In the genomic region with DNA sequence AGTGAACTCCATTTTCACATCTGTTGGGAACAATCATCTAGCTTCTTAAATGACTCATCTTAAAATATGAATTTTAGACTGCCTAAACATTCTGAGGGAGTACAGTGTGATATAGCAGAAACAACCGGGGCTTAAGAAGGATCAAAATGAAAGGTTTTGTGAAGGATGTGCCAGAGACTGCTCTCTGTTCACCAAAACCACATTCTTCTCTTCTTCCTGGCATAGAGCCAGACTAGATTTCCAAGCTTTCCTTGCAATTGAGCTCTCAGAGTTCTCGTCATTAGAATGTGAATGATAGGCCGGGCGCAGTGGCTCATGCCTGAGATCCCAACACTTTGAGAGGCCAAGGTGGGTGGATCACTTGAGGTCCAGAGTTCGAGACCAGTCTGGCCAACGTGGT, we compare ENCODE assay signal across 15 cellular contexts.
DNase-seq lines count a peak whose midpoint lies in the region; ATAC-seq and TF ChIP-seq lines count a peak whose summit lies in the region.
"Had no signal": no experiment of that assay in that cellular context is flagged by ENCODE, and none has a peak within 500 bp of the region (broad histone marks: within the 10 kb centered on the region; RNA-seq: fewer than 3 reads in every experiment).

No MANE protein-coding gene starts in this region.

- H3K4me3 Mint-ChIP-seq in GM23338: no peak overlapping the region
- H3K4me3 Mint-ChIP-seq: CD8-positive, alpha-beta T cell had no signal

- H3K4me3 ChIP-seq in GM23338 (no peak overlapping the region), adipocyte (ENCODE audit: low read length) (no peak overlapping the region), fibroblast of the aortic adventitia (ENCODE audit: low read depth, low read length) (no peak overlapping the region), left lung (no peak overlapping the region)

- DNase-seq in GM23338 (ENCODE audit: low spot score) (peak; percentile 5), adipocyte (ENCODE audit: low read depth) (peak; percentile 33), fibroblast of the aortic adventitia (ENCODE audit: low read depth) (peak; percentile 2), posterior vena cava (ENCODE audit: low spot score) (peak; percentile 16), left lung (no peak), KG1 (lab: John Stamatoyannopoulos, UW) (no peak)
- DNase-seq: CD8-positive, alpha-beta T cell; DMS79 treated with DMSO at 0.1 percent for 48 hours; GOT3; KBM-7; NCI-H1092; NCI-H1694; NCI-H2171; SIG-M5 had no signal

- no peaks in the 10 kb centered on the region for H3K36me3 Mint-ChIP-seq in GM23338 (ENCODE audit: low read depth)
- H3K36me3 Mint-ChIP-seq: CD8-positive, alpha-beta T cell had no signal

- H3K36me3 ChIP-seq in GM23338 (ENCODE audit: insufficient read depth) (no peaks in the 10 kb centered on the region), adipocyte (ENCODE audit: control insufficient read depth, insufficient read depth, low read length, severe bottlenecking) (no peaks in the 10 kb centered on the region), left lung (no peaks in the 10 kb centered on the region)

- no peaks in the 10 kb centered on the region for H3K27me3 ChIP-seq in GM23338 (ENCODE audit: insufficient read depth)
- H3K27me3 ChIP-seq in adipocyte (replicated peaks; ENCODE audit: control insufficient read depth, insufficient read depth, low read length): no peaks in the 10 kb centered on the region
- no peaks in the 10 kb centered on the region for H3K27me3 ChIP-seq in left lung

- no peak overlapping the region for H2AFZ ChIP-seq in GM23338

- H3K9me3 Mint-ChIP-seq in GM23338: no peaks in the 10 kb centered on the region

- no peaks in the 10 kb centered on the region for H3K9me2 ChIP-seq in GM23338 (ENCODE audit: insufficient read depth)

- intact Hi-C loops in posterior vena cava (cut with DNase I) (no loop called here), left lung (cut with DNase I) (no loop called here)

- H3K27me3 Mint-ChIP-seq in GM23338 (ENCODE audit: insufficient read depth, low read depth, poor library complexity): no peaks in the 10 kb centered on the region

- H3K4me2 ChIP-seq in GM23338: no peak overlapping the region

- H3K4me1 ChIP-seq in GM23338 (ENCODE audit: insufficient read depth) (peaks cover 10% of the 10 kb centered on the region), adipocyte (ENCODE audit: control insufficient read depth, insufficient read depth, low read length) (no peaks in the 10 kb centered on the region), left lung (no peaks in the 10 kb centered on the region)

- no peaks in the 10 kb centered on the region for H3F3A ChIP-seq in GM23338 (replicated peaks; ENCODE audit: low read depth)

- H4K20me1 ChIP-seq in GM23338 (replicated peaks; ENCODE audit: insufficient read depth): no peaks in the 10 kb centered on the region

- H3K79me2 ChIP-seq in GM23338 (replicated peaks; ENCODE audit: insufficient read depth): no peaks in the 10 kb centered on the region

- no peak for TF ChIP-seq CTCF in GM23338 (conservative IDR thresholded peaks at IDR 0.05; ENCODE audit: low read depth in 2 of 2)
- no peak for TF ChIP-seq CTCF in fibroblast of the aortic adventitia (IDR thresholded peaks at IDR 0.05; ENCODE audit: insufficient read depth, low read length)
- TF ChIP-seq CTCF in left lung (IDR thresholded peaks at IDR 0.05): no peak

- H3K27ac ChIP-seq in GM23338 (ENCODE audit: low read depth): no peak overlapping the region
- no peak overlapping the region for H3K27ac ChIP-seq in left lung

- H3K9ac ChIP-seq in adipocyte (ENCODE audit: low read length): no peak overlapping the region

- H3K9me3 ChIP-seq in adipocyte (ENCODE audit: control insufficient read depth, low read length): no peaks in the 10 kb centered on the region
- H3K9me3 ChIP-seq in left lung: no peaks in the 10 kb centered on the region

- ATAC-seq in GM23338 (no peak), HG03432 (IDR thresholded peaks at IDR 0.05; ENCODE audit: unreplicated experiment) (no peak), left lung (no peak)
- ATAC-seq: CD8-positive, alpha-beta T cell had no signal

- H3K27ac Mint-ChIP-seq in GM23338: no peak overlapping the region
- H3K27ac Mint-ChIP-seq: CD8-positive, alpha-beta T cell had no signal

- peaks cover 15% of the 10 kb centered on the region for H3K4me1 Mint-ChIP-seq in GM23338

TF ChIP-seq in GM23338, 12 proteins besides CTCF, POLR2A, EP300 and RAD21 (continues in another document):
- TF ChIP-seq ZNF331 (CRISPR knock-in tag; IDR thresholded peaks at IDR 0.05; ENCODE audit: low read depth) (no peak), JUNB (IDR thresholded peaks at IDR 0.05; ENCODE audit: unreplicated experiment) (no peak), NANOG (IDR thresholded peaks at IDR 0.05; ENCODE audit: borderline replicate concordance) (no peak), STAT1 (IDR thresholded peaks at IDR 0.05; ENCODE audit: unreplicated experiment) (no peak), EZH2 (IDR thresholded peaks at IDR 0.05; ENCODE audit: low read depth, unreplicated experiment) (no peak), EZH2phosphoT487 (IDR thresholded peaks at IDR 0.05; ENCODE audit: unreplicated experiment) (no peak), ZNF114 (CRISPR knock-in tag; IDR thresholded peaks at IDR 0.05) (no peak)
- TF ChIP-seq, protein P1, sequence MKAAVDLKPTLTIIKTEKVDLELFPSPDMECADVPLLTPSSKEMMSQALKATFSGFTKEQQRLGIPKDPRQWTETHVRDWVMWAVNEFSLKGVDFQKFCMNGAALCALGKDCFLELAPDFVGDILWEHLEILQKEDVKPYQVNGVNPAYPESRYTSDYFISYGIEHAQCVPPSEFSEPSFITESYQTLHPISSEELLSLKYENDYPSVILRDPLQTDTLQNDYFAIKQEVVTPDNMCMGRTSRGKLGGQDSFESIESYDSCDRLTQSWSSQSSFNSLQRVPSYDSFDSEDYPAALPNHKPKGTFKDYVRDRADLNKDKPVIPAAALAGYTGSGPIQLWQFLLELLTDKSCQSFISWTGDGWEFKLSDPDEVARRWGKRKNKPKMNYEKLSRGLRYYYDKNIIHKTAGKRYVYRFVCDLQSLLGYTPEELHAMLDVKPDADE (IDR thresholded peaks at IDR 0.05): no peak
- TF ChIP-seq, protein P2, sequence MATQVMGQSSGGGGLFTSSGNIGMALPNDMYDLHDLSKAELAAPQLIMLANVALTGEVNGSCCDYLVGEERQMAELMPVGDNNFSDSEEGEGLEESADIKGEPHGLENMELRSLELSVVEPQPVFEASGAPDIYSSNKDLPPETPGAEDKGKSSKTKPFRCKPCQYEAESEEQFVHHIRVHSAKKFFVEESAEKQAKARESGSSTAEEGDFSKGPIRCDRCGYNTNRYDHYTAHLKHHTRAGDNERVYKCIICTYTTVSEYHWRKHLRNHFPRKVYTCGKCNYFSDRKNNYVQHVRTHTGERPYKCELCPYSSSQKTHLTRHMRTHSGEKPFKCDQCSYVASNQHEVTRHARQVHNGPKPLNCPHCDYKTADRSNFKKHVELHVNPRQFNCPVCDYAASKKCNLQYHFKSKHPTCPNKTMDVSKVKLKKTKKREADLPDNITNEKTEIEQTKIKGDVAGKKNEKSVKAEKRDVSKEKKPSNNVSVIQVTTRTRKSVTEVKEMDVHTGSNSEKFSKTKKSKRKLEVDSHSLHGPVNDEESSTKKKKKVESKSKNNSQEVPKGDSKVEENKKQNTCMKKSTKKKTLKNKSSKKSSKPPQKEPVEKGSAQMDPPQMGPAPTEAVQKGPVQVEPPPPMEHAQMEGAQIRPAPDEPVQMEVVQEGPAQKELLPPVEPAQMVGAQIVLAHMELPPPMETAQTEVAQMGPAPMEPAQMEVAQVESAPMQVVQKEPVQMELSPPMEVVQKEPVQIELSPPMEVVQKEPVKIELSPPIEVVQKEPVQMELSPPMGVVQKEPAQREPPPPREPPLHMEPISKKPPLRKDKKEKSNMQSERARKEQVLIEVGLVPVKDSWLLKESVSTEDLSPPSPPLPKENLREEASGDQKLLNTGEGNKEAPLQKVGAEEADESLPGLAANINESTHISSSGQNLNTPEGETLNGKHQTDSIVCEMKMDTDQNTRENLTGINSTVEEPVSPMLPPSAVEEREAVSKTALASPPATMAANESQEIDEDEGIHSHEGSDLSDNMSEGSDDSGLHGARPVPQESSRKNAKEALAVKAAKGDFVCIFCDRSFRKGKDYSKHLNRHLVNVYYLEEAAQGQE (IDR thresholded peaks at IDR 0.05; ENCODE audit: unreplicated experiment): no peak

Comparison
In these comparisons a context has a peak if more than half of its experiments do, and no peak if none do; other contexts are left out.
1. DNase-seq: peak in GM23338 (single experiment), adipocyte (single experiment), fibroblast of the aortic adventitia (single experiment) and posterior vena cava (single experiment); none in left lung (0 of 2) and KG1 (single experiment).